In genomic region chr11:112352907-112353306, GRCh38 we compare ENCODE assay signal across 18 cellular contexts.
DNase-seq lines count a peak whose midpoint lies in the region; ATAC-seq lines count a peak whose summit lies in the region.
"Had no signal": no experiment of that assay in that cellular context is flagged by ENCODE, and none has a peak within 500 bp of the region (broad histone marks: within the 10 kb centered on the region; RNA-seq: fewer than 3 reads in every experiment).

No MANE protein-coding gene starts in this region.

- peak overlapping the region; percentile 37 for H3K27ac Mint-ChIP-seq in activated T-helper 17 cell treated with anti-CD3 and anti-CD28 coated beads, Interleukin-2, amount 50 U/mL, for 72 hours
- H3K27ac Mint-ChIP-seq: B cell; CD4-positive, CD25-positive, alpha-beta regulatory T cell had no signal

- no peaks in the 10 kb centered on the region for H3K36me3 Mint-ChIP-seq in activated T-helper 17 cell treated with anti-CD3 and anti-CD28 coated beads, Interleukin-2, amount 50 U/mL, for 72 hours (ENCODE audit: low read depth)

- peaks cover 3% of the 10 kb centered on the region for H3K9me3 Mint-ChIP-seq in activated T-helper 17 cell treated with anti-CD3 and anti-CD28 coated beads, Interleukin-2, amount 50 U/mL, for 72 hours

- no peak overlapping the region for H3K4me3 Mint-ChIP-seq in activated T-helper 17 cell treated with anti-CD3 and anti-CD28 coated beads, Interleukin-2, amount 50 U/mL, for 72 hours
- H3K4me3 Mint-ChIP-seq: B cell; CD4-positive, CD25-positive, alpha-beta regulatory T cell had no signal

- peaks cover 12% of the 10 kb centered on the region for H3K4me1 Mint-ChIP-seq in activated T-helper 17 cell treated with anti-CD3 and anti-CD28 coated beads, Interleukin-2, amount 50 U/mL, for 72 hours
- H3K4me1 Mint-ChIP-seq: B cell had no signal

- peak; percentile 49 for ATAC-seq in activated T-helper 17 cell treated with anti-CD3 and anti-CD28 coated beads, Interleukin-2, amount 50 U/mL, for 72 hours (replicated peaks)
- no peak for ATAC-seq in GM19328 (IDR thresholded peaks at IDR 0.05; ENCODE audit: unreplicated experiment)

- DNase-seq in HCEC 1CT (peak; percentile 17), LHCN-M2 (ENCODE audit: low read depth) (peak; percentile 20), myocyte (ENCODE audit: low read depth) (peak; percentile 27), SIG-M5 (lab: John Stamatoyannopoulos, UW) (no peak), cerebellar cortex (ENCODE audit: low spot score) (no peak)
- DNase-seq: CD4-positive, CD25-positive, alpha-beta regulatory T cell; DMS79 treated with DMSO at 0.1 percent for 48 hours; H7; KG1; NCI-H1092 treated with DMSO at 0.1 percent for 48 hours; NCI-H2081 treated with DMSO at 0.1 percent for 48 hours; NCI-H510A; NCI-H774; RPMI8226; SJCRH30 had no signal

- H3K27me3 Mint-ChIP-seq in activated T-helper 17 cell treated with anti-CD3 and anti-CD28 coated beads, Interleukin-2, amount 50 U/mL, for 72 hours = no peaks in the 10 kb centered on the region
- H3K27me3 Mint-ChIP-seq: B cell; CD4-positive, CD25-positive, alpha-beta regulatory T cell had no signal

Comparison
In these comparisons a context has a peak if more than half of its experiments do, and no peak if none do; other contexts are left out.
1. DNase-seq: peak in HCEC 1CT (single experiment), LHCN-M2 (single experiment) and myocyte (single experiment); none in SIG-M5 (single experiment) and cerebellar cortex (single experiment).